32 cellular contexts compared by ENCODE assay signal in the genomic region with DNA sequence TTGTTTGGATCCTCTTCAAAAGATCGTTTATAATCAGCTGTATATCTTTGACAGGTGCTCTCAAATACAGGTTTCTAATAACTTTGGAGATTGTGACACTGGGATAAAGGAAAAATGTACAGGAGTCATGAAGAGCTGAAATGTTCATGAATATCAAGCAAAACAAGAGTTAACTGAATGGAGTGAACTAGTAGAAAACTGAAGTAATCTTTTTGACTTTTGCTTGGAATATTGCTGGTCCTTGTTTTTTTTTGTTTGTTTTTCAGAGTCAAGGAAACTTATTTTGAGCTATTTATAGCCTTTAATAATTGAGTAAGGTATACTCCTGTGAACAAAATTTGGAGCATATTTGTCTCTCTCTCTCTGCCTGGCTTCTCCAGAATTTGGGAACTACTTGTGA.
"Had no signal": no experiment of that assay in that cellular context is flagged by ENCODE, and none has a peak within 500 bp of the region (broad histone marks: within the 10 kb centered on the region; RNA-seq: fewer than 3 reads in every experiment).

No MANE protein-coding gene starts in this region.

- ATAC-seq: activated CD4-positive, CD25-positive, alpha-beta regulatory T cell treated with anti-CD3 and anti-CD28 coated beads, Interleukin-2, amount 50 U/mL, for 24 hours; gastrocnemius medialis; mucosa of descending colon; stimulated activated memory B cell treated with anti-CD40 and anti-IgM and Interleukin-4, amounts not matched to agents 10 μg/mL and 1 μg/mL and 100 μg/mL, for 72 hours; stimulated activated naive CD8-positive, alpha-beta T cell treated with anti-CD3 and anti-CD28 coated beads, Interleukin-15, amount 100 ng/mL, for 72 hours; T-helper 17 cell had no signal

- H3K27ac ChIP-seq: epithelial cell of prostate, esophagus squamous epithelium, gastrocnemius medialis, left ventricle myocardium inferior, neutrophil, ovary, prostate gland, sigmoid colon, vagina, WERI-Rb-1 had no signal

- H3K4me1 ChIP-seq: esophagus squamous epithelium, gastrocnemius medialis, left ventricle myocardium inferior, prostate gland, sigmoid colon, vagina had no signal

- H3K36me3 ChIP-seq: ovary, prostate gland had no signal

- FAIRE-seq: bronchial epithelial cell had no signal

- H3K27me3 ChIP-seq: esophagus squamous epithelium, gastrocnemius medialis, neutrophil, ovary, sigmoid colon, vagina had no signal

- DNase-seq: activated CD4-positive, alpha-beta T cell treated with anti-CD3 and anti-CD28 coated beads for 48 hours; activated CD4-positive, alpha-beta T cell treated with anti-CD3 and anti-CD28 coated beads, Interleukin-2, amount 50 U/mL, for 48 hours; activated CD8-positive, alpha-beta memory T cell treated with anti-CD3 and anti-CD28 coated beads, Interleukin-2, amount 50 U/mL, for 48 hours; activated gamma-delta T cell; activated naive CD4-positive, alpha-beta T cell treated with anti-CD3 and anti-CD28 coated beads, Interleukin-2, amount 10 ng/mL, durations not matched to agents 7 days and 5 days; activated T-cell treated with anti-CD3 and anti-CD28 coated beads, Interleukin-2, amount 50 U/mL, for 24 hours; amygdala; esophagus squamous epithelium; gastrocnemius medialis; glutamatergic neuron; left ventricle myocardium inferior; mucosa of descending colon; nephron progenitor cell; ovary; sigmoid colon; small intestine; stimulated activated CD4-positive, alpha-beta T cell treated with anti-CD3 and anti-CD28 coated beads, Interleukin-1b, Interleukin-23, amount 100 ng/mL, for 48 hours; stimulated activated CD4-positive, alpha-beta T cell treated with anti-CD3 and anti-CD28 coated beads, Interleukin-4, amount 100 ng/mL, for 4 hours; stimulated activated CD8-positive, alpha-beta memory T cell treated with anti-CD3 and anti-CD28 coated beads, Interleukin-4, amount 100 ng/mL, for 48 hours; stimulated activated naive CD8-positive, alpha-beta T cell treated with anti-CD3 and anti-CD28 coated beads, Interleukin-15, amount 100 ng/mL, for 72 hours; substantia nigra; T-helper 17 cell; T1000; WERI-Rb-1 had no signal

- H3K4me3 ChIP-seq: esophagus squamous epithelium, gastrocnemius medialis, left ventricle myocardium inferior, lung, mucosa of descending colon, ovary, prostate gland, sigmoid colon, vagina had no signal

- H3K9me3 ChIP-seq: prostate gland had no signal
